ENCODE assay signal across 1 cellular context in genomic region chr5:149325166-149325735, GRCh38.
TF ChIP-seq lines count a peak whose summit lies in the region.

No MANE protein-coding gene starts in this region.

TF ChIP-seq in IMR-90, 13 proteins besides CTCF, POLR2A, EP300 and RAD21:
- no peak for TF ChIP-seq NFE2L2 (IDR thresholded peaks at IDR 0.05; ENCODE audit: low read depth, low read length)
- no peak for TF ChIP-seq ELK1 (IDR thresholded peaks at IDR 0.05; ENCODE audit: borderline replicate concordance, low read depth, low read length)
- TF ChIP-seq RCOR1 (IDR thresholded peaks at IDR 0.05; ENCODE audit: insufficient replicate concordance, low read length) = no peak
- no peak for TF ChIP-seq SMC3 (IDR thresholded peaks at IDR 0.05; ENCODE audit: low read depth, low read length)
- TF ChIP-seq USF2 (IDR thresholded peaks at IDR 0.05; ENCODE audit: low read depth, low read length) = no peak
- no peak for TF ChIP-seq RFX5 (IDR thresholded peaks at IDR 0.05; ENCODE audit: low read depth, low read length)
- TF ChIP-seq MAZ (IDR thresholded peaks at IDR 0.05; ENCODE audit: borderline replicate concordance, low read depth, low read length) = no peak
- no peak for TF ChIP-seq CEBPB (IDR thresholded peaks at IDR 0.05; ENCODE audit: low read depth, low read length)
- TF ChIP-seq FOS (IDR thresholded peaks at IDR 0.05; ENCODE audit: low read depth, low read length) = no peak
- TF ChIP-seq MAFK (IDR thresholded peaks at IDR 0.05; ENCODE audit: low read depth, low read length) = no peak
- no peak for TF ChIP-seq BHLHE40 (IDR thresholded peaks at IDR 0.05; ENCODE audit: low read depth, low read length)
- no peak for TF ChIP-seq CHD1 (IDR thresholded peaks at IDR 0.05; ENCODE audit: low read depth, low read length)
- TF ChIP-seq MXI1 (IDR thresholded peaks at IDR 0.05; ENCODE audit: borderline replicate concordance, low read depth, low read length) = no peak
